Comparison of ENCODE assay signal across 8 cellular contexts in genomic region chr3:38649500-38650247, GRCh38. TPM values are rescaled to one million over a fixed set of nuclear protein-coding genes. Genes with fewer than 3 reads are reported as not detected.
DNase-seq lines count a peak whose midpoint lies in the region; ATAC-seq, FAIRE-seq and TF ChIP-seq lines count a peak whose summit lies in the region.

Gene SCN5A, minus strand, starts transcription at chr3:38649687. Its CDS starts 16,380 bp downstream, at chr3:38633307.

- no peaks in the 10 kb centered on the region for H3K9me3 Mint-ChIP-seq in activated CD4-positive, alpha-beta memory T cell treated with anti-CD3 and anti-CD28 coated beads for 36 hours

- CTCF ChIA-PET in activated CD4-positive, alpha-beta memory T cell treated with anti-CD3 and anti-CD28 coated beads for 36 hours (lab: Charles Lee), result interaction anchor here (3.7 kb wide), 1 partner anchor 129 kb away, joined by 18 read pairs; no protein-coding TSS in a partner anchor
- CTCF ChIA-PET in endothelial cell of umbilical vein (lab: Charles Lee), result interaction anchor here (0.9 to 4.8 kb wide), 3 partner anchors 128 to 350 kb away, joined by 3 to 62 read pairs (median 29); no protein-coding TSS in a partner anchor

- peak; percentile 28 for TF ChIP-seq POLR2A in endothelial cell of umbilical vein (IDR thresholded peaks at IDR 0.05; ENCODE audit: low read depth, low read length)

- no peaks in the 10 kb centered on the region for H4K20me1 ChIP-seq in Loucy (ENCODE audit: insufficient read depth, low read length, poor library complexity, severe bottlenecking)
- no peaks in the 10 kb centered on the region for H4K20me1 ChIP-seq in endothelial cell of umbilical vein (replicated peaks; ENCODE audit: control insufficient read depth, extremely low read depth, insufficient read depth, low read length)

- H3K4me3 Mint-ChIP-seq in activated CD4-positive, alpha-beta memory T cell treated with anti-CD3 and anti-CD28 coated beads for 36 hours, result peak within 1 kb of the TSS; percentile 59

- H3K9me3 ChIP-seq in Loucy (ENCODE audit: insufficient read depth, low read depth, low read length) (no peaks in the 10 kb centered on the region), endothelial cell of umbilical vein (replicated peaks; ENCODE audit: control insufficient read depth, insufficient read depth, low read length) (no peaks in the 10 kb centered on the region), muscle layer of duodenum (ENCODE audit: control insufficient read depth in 1 of 2, low read length in 2 of 2) (no peaks in the 10 kb centered on the region)

- no TSS peak for BruUV-seq in endothelial cell of umbilical vein (replicated peaks; lab: Mats Ljungman, UMichigan)

- no peak within 1 kb of the TSS for H3K27ac Mint-ChIP-seq in activated CD4-positive, alpha-beta memory T cell treated with anti-CD3 and anti-CD28 coated beads for 36 hours

- no peak for ATAC-seq in GM21360 (IDR thresholded peaks at IDR 0.05; ENCODE audit: unreplicated experiment)

- H3K79me2 ChIP-seq in Loucy (ENCODE audit: insufficient read depth, low read length) (no peaks in the 10 kb centered on the region), endothelial cell of umbilical vein (ENCODE audit: control insufficient read depth, insufficient read depth, low read length) (peaks cover 3% of the 10 kb centered on the region)

- DNase-seq in NOMO-1 (lab: John Stamatoyannopoulos, UW; ENCODE audit: unreplicated experiment in 2 of 2), result peak; percentile 19 to 44
- DNase-seq in NOMO-1 treated with dmso at 0.1 percent for 144 hours (lab: John Stamatoyannopoulos, UW; ENCODE audit: unreplicated experiment), result no peak
- peak; percentile 64 for DNase-seq in activated CD4-positive, alpha-beta memory T cell treated with anti-CD3 and anti-CD28 coated beads for 36 hours
- peak; percentile 38 for DNase-seq in endothelial cell of umbilical vein (ENCODE audit: low read depth, low spot score)
- DNase-seq in stimulated activated naive CD4-positive, alpha-beta T cell (lab: John Stamatoyannopoulos, UW), result peak; percentile 17 to 53 (median 42)

- peak within 1 kb of the TSS; percentile 24 for H3K4me2 ChIP-seq in Loucy (ENCODE audit: low read depth, low read length, poor library complexity, severe bottlenecking)
- H3K4me2 ChIP-seq in endothelial cell of umbilical vein (ENCODE audit: insufficient read depth, low read length), result peak within 1 kb of the TSS; percentile 64

- H2AFZ ChIP-seq in Loucy (ENCODE audit: low read length) (0 out of 2 replicates have a peak within 1 kb of the TSS, but pooled peaks have one; percentile 18), endothelial cell of umbilical vein (ENCODE audit: low read depth, low read length) (peak within 1 kb of the TSS; percentile 79)

- FAIRE-seq in endothelial cell of umbilical vein (lab: Jason Lieb, UNC), result no peak

- H3K27ac ChIP-seq in endothelial cell of umbilical vein (ENCODE audit: insufficient read depth, low read depth, low read length) (peak within 1 kb of the TSS; percentile 13), muscle layer of duodenum (ENCODE audit: low read length) (no peak within 1 kb of the TSS)

- H3K27me3 ChIP-seq in Loucy (ENCODE audit: insufficient read depth, low read length, poor library complexity, severe bottlenecking) (no peaks in the 10 kb centered on the region), endothelial cell of umbilical vein (ENCODE audit: control insufficient read depth in 2 of 2, insufficient read depth in 2 of 2, low read length in 2 of 2) (no peaks in the 10 kb centered on the region), muscle layer of duodenum (ENCODE audit: low read depth, low read length) (peaks cover 17% of the 10 kb centered on the region)

- intact Hi-C loops in activated CD4-positive, alpha-beta memory T cell treated with anti-CD3 and anti-CD28 coated beads for 36 hours (cut with micrococcal nuclease), result loop anchor here (5.0 kb wide), 1 partner anchor 302 kb away; the partner anchor contains the start of gene XYLB
- intact Hi-C loops in endothelial cell of umbilical vein (cut with micrococcal nuclease), result loop anchor here (2.0 to 10.0 kb wide), 4 partner anchors 73 to 515 kb away; partner anchors contain the start of genes ACAA1, MYD88 and XYLB

- dilution Hi-C loops in endothelial cell of umbilical vein (cut with MboI; ENCODE audit: extremely low pct_ligation_motif_present, low sequenced_read_pairs), result no loop called here

- peaks cover 6% of the 10 kb centered on the region for H3K4me1 Mint-ChIP-seq in activated CD4-positive, alpha-beta memory T cell treated with anti-CD3 and anti-CD28 coated beads for 36 hours (ENCODE audit: low read depth)

- H3F3A ChIP-seq in Loucy (ENCODE audit: low read depth), result no peaks in the 10 kb centered on the region

- no peak within 1 kb of the TSS for H3K4me3 ChIP-seq in Loucy (ENCODE audit: low read length, poor library complexity, severe bottlenecking)
- H3K4me3 ChIP-seq in endothelial cell of umbilical vein (replicated peaks in 1 of 3; ENCODE audit: insufficient read depth in 1 of 3, low read depth in 1 of 3, low read length in 3 of 3), result peak within 1 kb of the TSS; percentile 58 to 80 (median 67)
- H3K4me3 ChIP-seq in muscle layer of duodenum (ENCODE audit: low read depth in 1 of 2, low read length in 2 of 2), result peak within 1 kb of the TSS; percentile 47 to 63

- H3K36me3 Mint-ChIP-seq in activated CD4-positive, alpha-beta memory T cell treated with anti-CD3 and anti-CD28 coated beads for 36 hours, result no peaks in the 10 kb centered on the region

- no peaks in the 10 kb centered on the region for H3K4me1 ChIP-seq in Loucy (ENCODE audit: insufficient read depth, low read length, poor library complexity, severe bottlenecking)
- peaks cover 10% of the 10 kb centered on the region for H3K4me1 ChIP-seq in endothelial cell of umbilical vein (ENCODE audit: control insufficient read depth, extremely low read depth, insufficient read depth, low read length)
- peaks cover 0 to 20% of the 10 kb centered on the region in 2 donors for H3K4me1 ChIP-seq in muscle layer of duodenum (ENCODE audit: control insufficient read depth in 1 of 2, insufficient read depth in 2 of 2, low read length in 2 of 2)

- no peak within 1 kb of the TSS for H3K9ac ChIP-seq in Loucy (ENCODE audit: low read depth, low read length, poor library complexity, severe bottlenecking)
- H3K9ac ChIP-seq in endothelial cell of umbilical vein (replicated peaks; ENCODE audit: extremely low read depth, insufficient read depth, low read length), result peak within 1 kb of the TSS; percentile 71

- H3K9me1 ChIP-seq in endothelial cell of umbilical vein (replicated peaks; ENCODE audit: control insufficient read depth, extremely low read depth, insufficient read depth, low read length), result no peaks in the 10 kb centered on the region

- H3K36me3 ChIP-seq in Loucy (ENCODE audit: insufficient read depth, low read length) (no peaks in the 10 kb centered on the region), endothelial cell of umbilical vein (ENCODE audit: control insufficient read depth in 2 of 2, extremely low read depth in 1 of 2, insufficient read depth in 2 of 2, low read length in 2 of 2) (no peaks in the 10 kb centered on the region), muscle layer of duodenum (ENCODE audit: control insufficient read depth in 1 of 2, insufficient read depth in 2 of 2, low read length in 2 of 2) (no peaks in the 10 kb centered on the region)

- TF ChIP-seq CTCF in Loucy (conservative IDR thresholded peaks at IDR 0.05; ENCODE audit: low read length) (no peak), endothelial cell of umbilical vein (IDR thresholded peaks at IDR 0.05; ENCODE audit: extremely low read depth in 1 of 2, insufficient read depth in 1 of 2, low read depth in 1 of 2, low read length in 2 of 2) (no peak)

- no peaks in the 10 kb centered on the region for H3K9me2 ChIP-seq in Loucy (replicated peaks; ENCODE audit: low read depth, low read length)

- peaks cover 13% of the 10 kb centered on the region for H3K27me3 Mint-ChIP-seq in activated CD4-positive, alpha-beta memory T cell treated with anti-CD3 and anti-CD28 coated beads for 36 hours

- POLR2A ChIA-PET in activated CD4-positive, alpha-beta memory T cell treated with anti-CD3 and anti-CD28 coated beads for 36 hours (lab: Charles Lee), result no interaction called here
- POLR2A ChIA-PET in endothelial cell of umbilical vein (lab: Charles Lee), result no interaction called here

TF ChIP-seq in endothelial cell of umbilical vein, 7 proteins besides CTCF, POLR2A, EP300 and RAD21:
- TF ChIP-seq JUN (IDR thresholded peaks at IDR 0.05; ENCODE audit: borderline replicate concordance, insufficient read depth, insufficient read length, low read depth) (no peak), EZH2 (IDR thresholded peaks at IDR 0.05; ENCODE audit: borderline replicate concordance, low read depth, low read length, severe bottlenecking) (no peak), GATA2 (IDR thresholded peaks at IDR 0.05; ENCODE audit: insufficient read depth, insufficient read length, low read depth, low read length) (no peak), MYC (IDR thresholded peaks at IDR 0.05; ENCODE audit: low read depth, low read length) (no peak), MAX (IDR thresholded peaks at IDR 0.05; ENCODE audit: insufficient read depth, insufficient read length) (no peak), POLR2AphosphoS5 (IDR thresholded peaks at IDR 0.05; ENCODE audit: insufficient read depth, low read depth, low read length) (no peak), FOS (IDR thresholded peaks at IDR 0.05; ENCODE audit: borderline replicate concordance, insufficient read depth, low read length) (no peak)
TF ChIP-seq in endothelial cell of umbilical vein: peak in this region for 0.

RNA-seq across cellular contexts. Expression of gene SCN5A, which starts in this region (rescaled TPM):
- under 1 TPM; 0.12 to 0.34 TPM for total RNA-seq in activated CD4-positive, alpha-beta memory T cell treated with anti-CD3 and anti-CD28 coated beads for 36 hours
- total RNA-seq in endothelial cell of umbilical vein, result 13.1 and 20.0 TPM in 2 replicates
- polyA plus RNA-seq in endothelial cell of umbilical vein, result 2.7 and 3.1 TPM in 2 replicates
- polyA plus RNA-seq in endothelial cell of umbilical vein (2011; cell fraction: cytosol; rRNA removed), result 2.8 and 2.9 TPM in 2 replicates
- 7.5 and 8.2 TPM in 2 replicates for polyA plus RNA-seq in endothelial cell of umbilical vein (2011; cell fraction: nucleus; rRNA removed)
- polyA plus RNA-seq in endothelial cell of umbilical vein (2012), result 4.6 and 6.6 TPM in 2 replicates
- 11.1 and 11.9 TPM in 2 replicates for polyA minus RNA-seq in endothelial cell of umbilical vein
- not detected for polyA minus RNA-seq in endothelial cell of umbilical vein (2011; cell fraction: cytosol; rRNA and poly(A)+ RNA removed)
- polyA minus RNA-seq in endothelial cell of umbilical vein (2011; cell fraction: nucleus; rRNA and poly(A)+ RNA removed), result 7.8 and 10.1 TPM in 2 replicates

Comparison
In these comparisons a context has a peak if more than half of its experiments do, and no peak if none do; other contexts are left out.
1. RNA of gene SCN5A (total RNA-seq): 13.1 to 20.0 TPM in endothelial cell of umbilical vein; 0.12 to 0.34 TPM in activated CD4-positive, alpha-beta memory T cell treated with anti-CD3 and anti-CD28 coated beads for 36 hours; every median in the first group is over 10 times any median in the second.
2. Peak in DNase-seq in activated CD4-positive, alpha-beta memory T cell treated with anti-CD3 and anti-CD28 coated beads for 36 hours; RNA of the gene not detected or under 1 TPM.